ENCODE assay signal across 22 cellular contexts in the genomic region with DNA sequence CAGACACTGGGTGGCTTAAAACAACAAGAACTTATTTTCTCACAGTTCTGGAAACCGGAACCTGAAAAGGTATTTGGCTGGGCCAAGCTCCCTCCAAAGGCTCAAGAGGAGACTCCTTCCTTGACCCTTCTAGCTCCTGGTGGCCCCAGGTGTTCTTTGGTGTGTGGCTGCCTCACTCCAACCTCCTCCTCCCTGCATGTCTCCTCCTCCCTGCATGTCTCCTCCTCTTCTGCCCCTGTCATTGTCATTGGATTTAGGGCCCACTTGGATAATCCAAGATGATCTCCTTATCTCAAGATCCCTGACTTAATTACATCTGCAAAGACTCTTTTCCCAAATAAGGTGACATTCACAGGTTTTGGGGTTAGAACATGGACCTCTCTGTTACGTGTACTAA.
DNase-seq lines count a peak whose midpoint lies in the region; ATAC-seq and TF ChIP-seq lines count a peak whose summit lies in the region.
"Had no signal": no experiment of that assay in that cellular context is flagged by ENCODE, and none has a peak within 500 bp of the region (broad histone marks: within the 10 kb centered on the region; RNA-seq: fewer than 3 reads in every experiment).

No MANE protein-coding gene starts in this region.

- H3K27me3 ChIP-seq in BLaER1 = no peaks in the 10 kb centered on the region
- no peaks in the 10 kb centered on the region for H3K27me3 ChIP-seq in WERI-Rb-1 (ENCODE audit: insufficient read depth, low read depth, severe bottlenecking)
- H3K27me3 ChIP-seq: adrenal gland, vagina had no signal

- H3K4me1 ChIP-seq in BLaER1 = peaks cover 17% of the 10 kb centered on the region

- TF ChIP-seq CTCF in WERI-Rb-1 (IDR thresholded peaks at IDR 0.05; ENCODE audit: low read depth, low read length) (no peak), nephron progenitor cell (IDR thresholded peaks at IDR 0.05) (no peak)

- ATAC-seq in HG02588 (IDR thresholded peaks at IDR 0.05; ENCODE audit: unreplicated experiment) (peak; percentile 28), HG02884 (IDR thresholded peaks at IDR 0.05; ENCODE audit: unreplicated experiment) (no peak)
- ATAC-seq: left colon had no signal

- no peaks in the 10 kb centered on the region for H3K36me3 Mint-ChIP-seq in nephron progenitor cell (ENCODE audit: low read depth)
- H3K36me3 Mint-ChIP-seq: natural killer cell treated with Interleukin-12 subunit alpha and Interleukin-12 subunit beta and Interleukin-15 and Interleukin-18, amount 100 ng/mL, for 72 hours had no signal

- H3K27ac Mint-ChIP-seq in nephron progenitor cell = peak overlapping the region; percentile 12
- H3K27ac Mint-ChIP-seq: CD4-positive, alpha-beta T cell; dendritic cell treated with granulocyte-macrophage colony-stimulating factor and Interleukin-4, amounts not matched to agents 40 ng/mL and 50 ng/mL, for 4 days; natural killer cell treated with Interleukin-12 subunit alpha and Interleukin-12 subunit beta and Interleukin-15 and Interleukin-18, amount 100 ng/mL, for 72 hours had no signal

- peaks cover 42% of the 10 kb centered on the region for H3K4me1 Mint-ChIP-seq in nephron progenitor cell

- H3K9me3 Mint-ChIP-seq in nephron progenitor cell = no peaks in the 10 kb centered on the region
- H3K9me3 Mint-ChIP-seq: CD4-positive, alpha-beta T cell; dendritic cell treated with granulocyte-macrophage colony-stimulating factor and Interleukin-4, amounts not matched to agents 40 ng/mL and 50 ng/mL, for 4 days; natural killer cell treated with Interleukin-12 subunit alpha and Interleukin-12 subunit beta and Interleukin-15 and Interleukin-18, amount 100 ng/mL, for 72 hours had no signal

- peak overlapping the region; percentile 71 for H3K4me2 ChIP-seq in BLaER1

- H3K36me3 ChIP-seq in BLaER1 (no peaks in the 10 kb centered on the region), WERI-Rb-1 (no peaks in the 10 kb centered on the region)
- H3K36me3 ChIP-seq: adrenal gland, vagina had no signal

- no peak overlapping the region for H3K4me3 Mint-ChIP-seq in nephron progenitor cell
- H3K4me3 Mint-ChIP-seq: CD4-positive, alpha-beta T cell; dendritic cell treated with granulocyte-macrophage colony-stimulating factor and Interleukin-4, amounts not matched to agents 40 ng/mL and 50 ng/mL, for 4 days; natural killer cell treated with Interleukin-12 subunit alpha and Interleukin-12 subunit beta and Interleukin-15 and Interleukin-18, amount 100 ng/mL, for 72 hours had no signal

- DNase-seq in WERI-Rb-1 (peak; percentile 77), nephron progenitor cell (no peak), NCI-H1436 (lab: John Stamatoyannopoulos, UW) (no peak), activated gamma-delta T cell (lab: John Stamatoyannopoulos, UW) (no peak)
- no peak for DNase-seq in activated T-cell treated with anti-CD3 and anti-CD28 coated beads, Interleukin-2, amount 50 U/mL, for 48 hours
- DNase-seq: activated CD4-positive, alpha-beta T cell treated with anti-CD3 and anti-CD28 coated beads, Interleukin-2, amount 50 U/mL, for 48 hours; activated CD4-positive, CD25-positive, alpha-beta regulatory T cell; activated naive CD4-positive, alpha-beta T cell; CD4-positive, alpha-beta T cell; glutamatergic neuron; KBM-7; left colon; NCI-H1436 treated with DMSO at 0.1 percent for 48 hours; NCI-H524; posterior cingulate gyrus had no signal

- H3K9me3 ChIP-seq in BLaER1 (no peaks in the 10 kb centered on the region), WERI-Rb-1 (ENCODE audit: severe bottlenecking) (no peaks in the 10 kb centered on the region)
- H3K9me3 ChIP-seq: adrenal gland, vagina had no signal

- no peak overlapping the region for H3K9ac ChIP-seq in BLaER1

- H3K27me3 Mint-ChIP-seq in nephron progenitor cell (ENCODE audit: low read depth, poor library complexity) = peaks cover 7% of the 10 kb centered on the region
- H3K27me3 Mint-ChIP-seq: CD4-positive, alpha-beta T cell; natural killer cell treated with Interleukin-12 subunit alpha and Interleukin-12 subunit beta and Interleukin-15 and Interleukin-18, amount 100 ng/mL, for 72 hours had no signal

- H3K27ac ChIP-seq in BLaER1 (no peak overlapping the region), WERI-Rb-1 (no peak overlapping the region)
- H3K27ac ChIP-seq: vagina had no signal

- no peaks in the 10 kb centered on the region for H4K20me1 ChIP-seq in BLaER1

- no peak overlapping the region for H3K4me3 ChIP-seq in BLaER1
- no peak overlapping the region for H3K4me3 ChIP-seq in WERI-Rb-1 (ENCODE audit: low read depth, low read length)
- H3K4me3 ChIP-seq: adrenal gland, vagina had no signal
